8 cellular contexts compared by ENCODE assay signal in the genomic region with DNA sequence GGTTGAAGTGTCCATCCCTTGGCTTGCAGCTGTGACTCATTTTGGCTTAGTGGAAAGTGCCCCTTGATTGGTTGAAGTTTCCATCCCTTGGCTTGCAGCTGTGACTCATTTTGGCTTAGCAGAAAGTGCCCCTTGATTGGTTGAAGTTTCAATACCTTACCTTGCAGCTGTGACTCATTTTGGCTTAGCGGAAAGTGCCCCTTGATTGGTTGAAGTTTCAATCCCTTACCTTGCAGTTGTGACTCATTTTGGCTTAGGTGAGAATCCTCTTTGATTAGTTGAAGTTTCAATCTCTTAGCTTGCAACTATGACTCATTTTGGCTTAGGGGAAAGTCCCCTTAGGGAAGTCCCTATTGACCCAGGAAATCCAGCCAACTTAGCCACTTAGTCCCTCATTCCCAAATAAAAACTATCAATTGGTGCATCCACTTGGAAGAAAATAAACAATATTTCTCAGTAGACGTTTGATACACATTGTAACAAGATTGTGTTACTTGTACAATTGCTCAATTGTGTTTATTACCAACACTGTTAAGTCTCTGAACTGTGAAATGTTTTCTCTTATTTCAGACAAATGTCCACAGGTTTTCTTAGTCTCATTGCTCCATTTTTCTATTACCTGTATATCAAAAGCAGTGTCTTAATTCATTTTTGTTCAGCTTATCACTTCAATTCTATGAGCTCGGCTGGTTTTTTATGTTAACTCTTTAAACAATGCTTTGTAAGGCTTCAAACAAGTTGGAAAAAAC.
DNase-seq lines count a peak whose midpoint lies in the region; ATAC-seq and TF ChIP-seq lines count a peak whose summit lies in the region.

No MANE protein-coding gene starts in this region.

- H3K4me3 ChIP-seq in mesenchymal stem cell (ENCODE audit: insufficient read depth in 1 of 2, low read depth in 1 of 2, low read length in 2 of 2) (no peak overlapping the region), left ventricle myocardium inferior (no peak overlapping the region)

- DNase-seq in OCI-M1 (lab: John Stamatoyannopoulos, UW) (peak; percentile 37), mesenchymal stem cell (peak; percentile 34), NCI-H187 treated with DMSO at 0.1 percent for 48 hours (lab: John Stamatoyannopoulos, UW) (no peak), left ventricle myocardium inferior (no peak), GOT3 (lab: John Stamatoyannopoulos, UW) (no peak), NCI-H1436 (lab: John Stamatoyannopoulos, UW) (no peak)

- H3K4me2 ChIP-seq in mesenchymal stem cell (ENCODE audit: low read length, poor library complexity, severe bottlenecking), result no peak overlapping the region

- H2BK5ac ChIP-seq in mesenchymal stem cell (ENCODE audit: low read depth, low read length, poor library complexity, severe bottlenecking), result no peak overlapping the region

- 95% methylated on average over 2 of the region's 3 CpGs for WGBS in mesenchymal stem cell

- H4K8ac ChIP-seq in mesenchymal stem cell (ENCODE audit: low read length), result no peak overlapping the region

- H2AK5ac ChIP-seq in mesenchymal stem cell (ENCODE audit: low read length, severe bottlenecking), result no peak overlapping the region

- H4K91ac ChIP-seq in mesenchymal stem cell (ENCODE audit: low read length), result no peak overlapping the region

- no peak overlapping the region for H2BK120ac ChIP-seq in mesenchymal stem cell (ENCODE audit: low read depth, low read length)

- peak; percentile 82 for ATAC-seq in GM18867 (IDR thresholded peaks at IDR 0.05; ENCODE audit: unreplicated experiment)
- ATAC-seq in HG02610 (IDR thresholded peaks at IDR 0.05; ENCODE audit: unreplicated experiment), result peak; percentile 89

- no peaks in the 10 kb centered on the region for H3K27me3 ChIP-seq in mesenchymal stem cell (ENCODE audit: control insufficient read depth in 1 of 2, insufficient read depth in 1 of 2, low read length in 2 of 2)
- H3K27me3 ChIP-seq in left ventricle myocardium inferior (ENCODE audit: low read depth), result no peaks in the 10 kb centered on the region

- no peaks in the 10 kb centered on the region for H3K79me1 ChIP-seq in mesenchymal stem cell (replicated peaks; ENCODE audit: low read length, poor library complexity, severe bottlenecking)

- H3K4me1 ChIP-seq in mesenchymal stem cell (ENCODE audit: control insufficient read depth, insufficient read depth, low read depth, low read length) (no peaks in the 10 kb centered on the region), left ventricle myocardium inferior (no peaks in the 10 kb centered on the region)

- H3K14ac ChIP-seq in mesenchymal stem cell (ENCODE audit: low read length in 2 of 2), result no peak overlapping the region

- no peaks in the 10 kb centered on the region for H3K36me3 ChIP-seq in mesenchymal stem cell (ENCODE audit: control insufficient read depth in 1 of 2, insufficient read depth in 2 of 2, low read depth in 1 of 2, low read length in 2 of 2)
- no peaks in the 10 kb centered on the region for H3K36me3 ChIP-seq in left ventricle myocardium inferior

- H3K9ac ChIP-seq in mesenchymal stem cell (ENCODE audit: low read length), result no peak overlapping the region

- no peak for TF ChIP-seq CTCF in left ventricle myocardium inferior (IDR thresholded peaks at IDR 0.05; ENCODE audit: borderline replicate concordance)

- H3K23ac ChIP-seq in mesenchymal stem cell (ENCODE audit: low read length in 2 of 2), result no peak overlapping the region

- no peak overlapping the region for H3K4ac ChIP-seq in mesenchymal stem cell (ENCODE audit: low read depth in 1 of 2, low read length in 2 of 2)

- H3K9me3 ChIP-seq in mesenchymal stem cell (ENCODE audit: control insufficient read depth, low read length), result no peaks in the 10 kb centered on the region
- H3K9me3 ChIP-seq in left ventricle myocardium inferior (replicated peaks), result peaks cover 7% of the 10 kb centered on the region

- no peak overlapping the region for H3K18ac ChIP-seq in mesenchymal stem cell (ENCODE audit: low read depth in 1 of 2, low read length in 2 of 2)

- H3K27ac ChIP-seq in mesenchymal stem cell (ENCODE audit: low read length, poor library complexity, severe bottlenecking) (no peak overlapping the region), left ventricle myocardium inferior (replicated peaks) (no peak overlapping the region)

- H2AFZ ChIP-seq in mesenchymal stem cell (ENCODE audit: low read depth, low read length), result no peak overlapping the region

- H2BK15ac ChIP-seq in mesenchymal stem cell (ENCODE audit: low read depth, poor library complexity, severe bottlenecking), result no peak overlapping the region

- H2BK12ac ChIP-seq in mesenchymal stem cell (ENCODE audit: low read length in 2 of 2), result no peak overlapping the region

- intact Hi-C loops in left ventricle myocardium inferior (cut with micrococcal nuclease), result no loop called here

Comparison
In these comparisons a context has a peak if more than half of its experiments do, and no peak if none do; other contexts are left out.
1. DNase-seq: peak in OCI-M1 (single experiment) and mesenchymal stem cell (single experiment); none in NCI-H187 treated with DMSO at 0.1 percent for 48 hours (single experiment), left ventricle myocardium inferior (single experiment), GOT3 (single experiment) and NCI-H1436 (single experiment).